In the genomic region with DNA sequence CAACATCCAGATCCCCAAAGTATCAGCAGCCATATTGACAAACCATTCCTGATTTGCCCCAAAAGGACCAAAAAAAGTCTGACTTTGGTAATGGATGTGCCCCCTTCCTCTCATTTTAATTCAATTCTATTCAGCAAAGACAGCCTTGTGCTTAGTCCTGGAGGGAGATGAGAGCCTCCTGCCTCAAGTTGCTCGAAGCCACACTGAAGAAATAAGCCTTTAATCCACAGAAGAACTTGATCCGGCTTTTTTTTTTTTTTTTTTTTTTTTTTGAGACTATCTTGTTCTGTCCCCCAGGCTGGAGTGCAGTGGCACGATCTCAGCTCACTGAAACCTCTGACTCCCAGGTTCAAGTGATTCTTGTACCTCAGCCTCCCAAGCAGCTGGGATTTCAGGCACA, we compare ENCODE assay signal across 30 cellular contexts. TPM values are rescaled to one million over a fixed set of nuclear protein-coding genes. Genes with fewer than 3 reads are reported as not detected.
"Had no signal": no experiment of that assay in that cellular context is flagged by ENCODE, and none has a peak within 500 bp of the region (broad histone marks: within the 10 kb centered on the region; RNA-seq: fewer than 3 reads in every experiment).

No MANE protein-coding gene starts in this region.

- H3K4me3 ChIP-seq: adrenal gland, body of pancreas, breast epithelium had no signal

- H3K36me3 ChIP-seq: adrenal gland, brain microvascular endothelial cell, breast epithelium had no signal

- H3K9me3 ChIP-seq: adrenal gland, body of pancreas, breast epithelium had no signal

- H3K27ac ChIP-seq: adrenal gland, body of pancreas, brain microvascular endothelial cell, breast epithelium, VCaP had no signal

- FAIRE-seq: astrocyte, TTC549 had no signal

- DNase-seq: activated CD4-positive, alpha-beta memory T cell treated with anti-CD3 and anti-CD28 coated beads for 36 hours; activated CD4-positive, alpha-beta T cell treated with anti-CD3 and anti-CD28 coated beads for 1 hour; activated CD4-positive, alpha-beta T cell treated with anti-CD3 and anti-CD28 coated beads for 36 hours; activated CD4-positive, alpha-beta T cell treated with anti-CD3 and anti-CD28 coated beads for 48 hours; activated CD4-positive, alpha-beta T cell treated with anti-CD3 and anti-CD28 coated beads, Interleukin-2, amount 10 ng/mL, durations not matched to agents 7 days and 5 days; activated CD4-positive, CD25-positive, alpha-beta regulatory T cell; activated CD8-positive, alpha-beta memory T cell treated with anti-CD3 and anti-CD28 coated beads, Interleukin-2, amount 50 U/mL, for 4 hours; activated CD8-positive, alpha-beta T cell treated with anti-CD3 and anti-CD28 coated beads for 36 hours; activated effector memory CD4-positive, alpha-beta T cell treated with anti-CD3 and anti-CD28 coated beads, Interleukin-2, amount 50 U/mL, for 16 hours; activated gamma-delta T cell treated with Interleukin-2 at 50 U/mL for 16 hours; activated naive CD4-positive, alpha-beta T cell; activated naive CD4-positive, alpha-beta T cell treated with anti-CD3 and anti-CD28 coated beads for 36 hours; activated naive CD4-positive, alpha-beta T cell treated with anti-CD3 and anti-CD28 coated beads, Interleukin-2, amount 50 U/mL, for 16 hours; activated naive CD8-positive, alpha-beta T cell treated with anti-CD3 and anti-CD28 coated beads for 36 hours; activated T-cell treated with anti-CD3 and anti-CD28 coated beads for 4 hours; activated T-cell treated with anti-CD3 and anti-CD28 coated beads, Interleukin-2, amount 50 U/mL, for 1 hour; activated T-cell treated with anti-CD3 and anti-CD28 coated beads, Interleukin-2, amount 50 U/mL, for 4 hours; activated T-cell treated with anti-CD3 and anti-CD28 coated beads, Interleukin-2, amount 50 U/mL, for 72 hours; adrenal gland; amniotic stem cell; aorta; body of pancreas; brain microvascular endothelial cell; central memory CD4-positive, alpha-beta T cell; T-helper 17 cell had no signal

RNA-seq across cellular contexts. Expression of a gene that starts 8.4 kb away (rescaled TPM):
- total RNA-seq: astrocyte, cardiac septum had no signal
